ENCODE assay signal across 17 cellular contexts in genomic region chr6:1971612-1972011, GRCh38.
"Had no signal": no experiment of that assay in that cellular context is flagged by ENCODE, and none has a peak within 500 bp of the region (broad histone marks: within the 10 kb centered on the region; RNA-seq: fewer than 3 reads in every experiment).

No MANE protein-coding gene starts in this region.

- H3K4me3 ChIP-seq: dorsolateral prefrontal cortex, mucosa of descending colon, smooth muscle cell, testis had no signal

- ATAC-seq: left ventricle myocardium superior; mucosa of descending colon; naive thymus-derived CD8-positive, alpha-beta T cell; T-helper 17 cell had no signal

- H3K4me1 Mint-ChIP-seq: activated CD4-positive, alpha-beta memory T cell treated with anti-CD3 and anti-CD28 coated beads, Interleukin-2, amount 10 ng/mL, durations not matched to agents 7 days and 5 days had no signal

- H3K9me3 ChIP-seq: mucosa of descending colon, neutrophil, testis had no signal

- H3K27me3 Mint-ChIP-seq: activated CD4-positive, alpha-beta memory T cell treated with anti-CD3 and anti-CD28 coated beads, Interleukin-2, amount 10 ng/mL, durations not matched to agents 7 days and 5 days; activated T-cell treated with anti-CD3 and anti-CD28 coated beads, Interleukin-2, amount 50 U/mL, for 24 hours; memory B cell; naive thymus-derived CD8-positive, alpha-beta T cell; stimulated activated naive CD8-positive, alpha-beta T cell treated with anti-CD3 and anti-CD28 coated beads, Interleukin-15, Interleukin-2, amounts not matched to agents 100 ng/mL and 50 ng/mL, for 24 hours; T-helper 17 cell had no signal

- H3K27me3 ChIP-seq: dorsolateral prefrontal cortex, neutrophil, testis had no signal

- H3K27ac Mint-ChIP-seq: activated CD4-positive, alpha-beta memory T cell treated with anti-CD3 and anti-CD28 coated beads, Interleukin-2, amount 10 ng/mL, durations not matched to agents 7 days and 5 days; activated T-cell treated with anti-CD3 and anti-CD28 coated beads, Interleukin-2, amount 50 U/mL, for 24 hours; endodermal cell; memory B cell; stimulated activated naive CD8-positive, alpha-beta T cell treated with anti-CD3 and anti-CD28 coated beads, Interleukin-15, Interleukin-2, amounts not matched to agents 100 ng/mL and 50 ng/mL, for 24 hours; T-helper 17 cell had no signal

- H3K4me2 ChIP-seq: smooth muscle cell had no signal

- H3K4me3 Mint-ChIP-seq: activated CD4-positive, alpha-beta memory T cell treated with anti-CD3 and anti-CD28 coated beads, Interleukin-2, amount 10 ng/mL, durations not matched to agents 7 days and 5 days; activated T-cell treated with anti-CD3 and anti-CD28 coated beads, Interleukin-2, amount 50 U/mL, for 24 hours; endodermal cell; memory B cell; naive thymus-derived CD8-positive, alpha-beta T cell; stimulated activated naive CD8-positive, alpha-beta T cell treated with anti-CD3 and anti-CD28 coated beads, Interleukin-15, Interleukin-2, amounts not matched to agents 100 ng/mL and 50 ng/mL, for 24 hours; T-helper 17 cell had no signal

- H3K27ac ChIP-seq: dorsolateral prefrontal cortex, neutrophil, testis, WERI-Rb-1 had no signal

- H3K36me3 ChIP-seq: neutrophil, WERI-Rb-1 had no signal

- H3K9me3 Mint-ChIP-seq: activated CD4-positive, alpha-beta memory T cell treated with anti-CD3 and anti-CD28 coated beads, Interleukin-2, amount 10 ng/mL, durations not matched to agents 7 days and 5 days; activated T-cell treated with anti-CD3 and anti-CD28 coated beads, Interleukin-2, amount 50 U/mL, for 24 hours; endodermal cell; memory B cell; stimulated activated naive CD8-positive, alpha-beta T cell treated with anti-CD3 and anti-CD28 coated beads, Interleukin-15, Interleukin-2, amounts not matched to agents 100 ng/mL and 50 ng/mL, for 24 hours had no signal

- DNase-seq: activated CD4-positive, alpha-beta memory T cell treated with anti-CD3 and anti-CD28 coated beads, Interleukin-2, amount 10 ng/mL, durations not matched to agents 7 days and 5 days; activated naive CD4-positive, alpha-beta T cell treated with anti-CD3 and anti-CD28 coated beads, Interleukin-2, amount 50 U/mL, for 16 hours; activated T-cell treated with anti-CD3 and anti-CD28 coated beads, Interleukin-2, amount 50 U/mL, for 24 hours; dorsolateral prefrontal cortex; endodermal cell; hippocampal formation; kidney; left ventricle myocardium superior; mucosa of descending colon; naive thymus-derived CD8-positive, alpha-beta T cell; T-helper 17 cell; testis; WERI-Rb-1 had no signal
